In genomic region chr2:134491796-134492441, GRCh38 we compare ENCODE assay signal across 10 cellular contexts.
DNase-seq lines count a peak whose midpoint lies in the region; ATAC-seq and TF ChIP-seq lines count a peak whose summit lies in the region.
"Had no signal": no experiment of that assay in that cellular context is flagged by ENCODE, and none has a peak within 500 bp of the region (broad histone marks: within the 10 kb centered on the region; RNA-seq: fewer than 3 reads in every experiment).

No MANE protein-coding gene starts in this region.

- in situ Hi-C loops in SK-MEL-5 (cut with HindIII; ENCODE audit: low pct_unique_long_range_greater_than_20kb, low sequenced_read_pairs) = no loop called here

- H3K27me3 ChIP-seq in smooth muscle cell (ENCODE audit: low read depth) = peaks cover 12% of the 10 kb centered on the region

- no peaks in the 10 kb centered on the region for H3K9me3 ChIP-seq in smooth muscle cell (replicated peaks; ENCODE audit: low read depth)

- no peaks in the 10 kb centered on the region for H3F3A ChIP-seq in smooth muscle cell (ENCODE audit: low read depth)

- ATAC-seq in left lobe of liver (peak; percentile 88), omental fat pad (ENCODE audit: low FRiP score) (no peak), GM18909 (IDR thresholded peaks at IDR 0.05; ENCODE audit: poor library complexity, unreplicated experiment) (no peak)
- ATAC-seq: K562 had no signal

- WGBS in smooth muscle cell (ENCODE audit: low lambda C conversion rate) = 73% methylated on average over 9 of the region's 9 CpGs

- no peak overlapping the region for H3K4me3 ChIP-seq in smooth muscle cell
- H3K4me3 ChIP-seq: K562 had no signal

- no peaks in the 10 kb centered on the region for H3K36me3 ChIP-seq in smooth muscle cell (ENCODE audit: low read depth)

- H4K20me1 ChIP-seq in smooth muscle cell (ENCODE audit: low read depth) = no peaks in the 10 kb centered on the region

- no peak for TF ChIP-seq CTCF in omental fat pad (IDR thresholded peaks at IDR 0.05)
- TF ChIP-seq CTCF in smooth muscle cell (IDR thresholded peaks at IDR 0.05; ENCODE audit: borderline replicate concordance, insufficient read depth, poor library complexity, severe bottlenecking) = no peak

- peak; percentile 61 for DNase-seq in DMS79 (lab: John Stamatoyannopoulos, UW)
- DNase-seq in NCI-H187 treated with DMSO at 0.1 percent for 48 hours (lab: John Stamatoyannopoulos, UW) = peak; percentile 54
- peak; percentile 15 for DNase-seq in SK-MEL-5 (ENCODE audit: low read depth, low spot score)
- DNase-seq in left lobe of liver (ENCODE audit: low spot score) = no peak
- DNase-seq in omental fat pad (ENCODE audit: low spot score) = no peak
- DNase-seq in smooth muscle cell (lab: John Stamatoyannopoulos, UW; ENCODE audit: unreplicated experiment) = no peak
- no peak for DNase-seq in medulla oblongata (ENCODE audit: extremely low spot score)
- DNase-seq: activated CD4-positive, alpha-beta T cell treated with anti-CD3 and anti-CD28 coated beads for 48 hours had no signal

- no peak overlapping the region for H3K27ac ChIP-seq in smooth muscle cell (ENCODE audit: low read depth)

- H3K9ac ChIP-seq in smooth muscle cell (ENCODE audit: low read depth) = no peak overlapping the region

- H3K4me2 ChIP-seq in smooth muscle cell = no peak overlapping the region

- H3K4me1 ChIP-seq in smooth muscle cell (ENCODE audit: low read depth) = no peaks in the 10 kb centered on the region

- no peak overlapping the region for H2AFZ ChIP-seq in smooth muscle cell (ENCODE audit: low read depth)

- no peaks in the 10 kb centered on the region for H3K79me2 ChIP-seq in smooth muscle cell (ENCODE audit: low read depth)

Comparison
In these comparisons a context has a peak if more than half of its experiments do, and no peak if none do; other contexts are left out.
1. DNase-seq: peak in DMS79 (single experiment), NCI-H187 treated with DMSO at 0.1 percent for 48 hours (single experiment) and SK-MEL-5 (single experiment); none in left lobe of liver (single experiment), omental fat pad (single experiment), smooth muscle cell (single experiment) and medulla oblongata (single experiment).